In genomic region chr20:42218566-42218965, GRCh38 we compare ENCODE assay signal across 26 cellular contexts.
"Had no signal": no experiment of that assay in that cellular context is flagged by ENCODE, and none has a peak within 500 bp of the region (broad histone marks: within the 10 kb centered on the region; RNA-seq: fewer than 3 reads in every experiment).

No MANE protein-coding gene starts in this region.

- H3K27ac ChIP-seq: body of pancreas, cardiac muscle cell, epithelial cell of prostate, heart right ventricle, right lobe of liver, skin epidermis, stomach, suprapubic skin, tibial nerve, uterus, VCaP had no signal

- H3K4me3 ChIP-seq: body of pancreas, cardiac muscle cell, heart right ventricle, mucosa of descending colon, right lobe of liver, skin epidermis, stomach, suprapubic skin, tibial nerve, uterus had no signal

- H3K9me3 ChIP-seq: body of pancreas, mucosa of descending colon, right lobe of liver, stomach, suprapubic skin, tibial nerve, uterus had no signal

- H3K4me1 ChIP-seq: body of pancreas, heart right ventricle, right lobe of liver, stomach, suprapubic skin, tibial nerve, uterus had no signal

- DNase-seq: activated CD4-positive, alpha-beta T cell treated with anti-CD3 and anti-CD28 coated beads, Interleukin-2, amount 10 ng/mL, durations not matched to agents 7 days and 5 days; activated CD4-positive, CD25-positive, alpha-beta regulatory T cell treated with anti-CD3 and anti-CD28 coated beads, Interleukin-2, amount 50 U/mL, for 72 hours; activated CD8-positive, alpha-beta memory T cell treated with anti-CD3 and anti-CD28 coated beads, Interleukin-2, amount 10 ng/mL, durations not matched to agents 7 days and 5 days; activated CD8-positive, alpha-beta T cell treated with anti-CD3 and anti-CD28 coated beads for 36 hours; activated gamma-delta T cell treated with Interleukin-2 at 50 U/mL for 16 hours; activated T-cell treated with anti-CD3 and anti-CD28 coated beads, Interleukin-2, amount 50 U/mL, for 1 hour; anterior cingulate cortex; body of pancreas; cortex of kidney; heart right ventricle; islet precursor cell; left cardiac atrium; mucosa of descending colon; nephron progenitor cell; occipital lobe; right lobe of liver; stimulated activated CD4-positive, alpha-beta T cell treated with anti-CD3 and anti-CD28 coated beads, Interleukin-1b, Interleukin-23, amount 100 ng/mL, for 48 hours; stomach; uterus had no signal

- H3K36me3 ChIP-seq: cardiac muscle cell, heart right ventricle, right lobe of liver, stomach, suprapubic skin, tibial nerve, uterus had no signal

- H3K27me3 ChIP-seq: body of pancreas, cardiac muscle cell, heart right ventricle, right lobe of liver, suprapubic skin, tibial nerve, uterus had no signal

- ATAC-seq: activated CD8-positive, alpha-beta memory T cell treated with anti-CD3 and anti-CD28 coated beads, Interleukin-2, amount 10 ng/mL, durations not matched to agents 7 days and 5 days; activated CD8-positive, alpha-beta T cell treated with anti-CD3 and anti-CD28 coated beads for 36 hours; body of pancreas; heart right ventricle; left cardiac atrium; mucosa of descending colon; right lobe of liver; stimulated activated effector memory CD8-positive, alpha-beta T cell treated with anti-CD3 and anti-CD28 coated beads, Interleukin-12 subunit alpha, Interleukin-12 subunit beta, amount 100 ng/mL, for 72 hours had no signal
